ENCODE assay signal across 14 cellular contexts in genomic region chr1:220221269-220221668, GRCh38. TPM values are rescaled to one million over a fixed set of nuclear protein-coding genes. Genes with fewer than 3 reads are reported as not detected.
DNase-seq lines count a peak whose midpoint lies in the region; FAIRE-seq and TF ChIP-seq lines count a peak whose summit lies in the region.
"Had no signal": no experiment of that assay in that cellular context is flagged by ENCODE, and none has a peak within 500 bp of the region (broad histone marks: within the 10 kb centered on the region; RNA-seq: fewer than 3 reads in every experiment).

No MANE protein-coding gene starts in this region.

- H3K9ac ChIP-seq in SU-DHL-6 (ENCODE audit: low read length): peak overlapping the region; percentile 46

- H3K9me2 ChIP-seq in SU-DHL-6 (replicated peaks; ENCODE audit: insufficient read depth, low read length): no peaks in the 10 kb centered on the region

- H3K27me3 Mint-ChIP-seq in progenitor cell of endocrine pancreas: no peaks in the 10 kb centered on the region
- H3K27me3 Mint-ChIP-seq: T-cell had no signal

- FAIRE-seq in GM12891 (lab: Jason Lieb, UNC): no peak

- no peaks in the 10 kb centered on the region for H3K9me3 Mint-ChIP-seq in progenitor cell of endocrine pancreas (ENCODE audit: low read depth)
- H3K9me3 Mint-ChIP-seq: CD8-positive, alpha-beta T cell; T-cell had no signal

- no peak for TF ChIP-seq POLR2A in GM12891 (IDR thresholded peaks at IDR 0.05; ENCODE audit: low read depth, low read length)
- TF ChIP-seq POLR2A in tibial nerve (IDR thresholded peaks at IDR 0.05): no peak

- H3K36me3 ChIP-seq in SU-DHL-6 (ENCODE audit: low read length) (0 out of 2 replicates have a peak, but pooled peaks cover 1% of the 10 kb centered on the region), tibial nerve (no peaks in the 10 kb centered on the region)

- H3K27me3 ChIP-seq in SU-DHL-6 (ENCODE audit: low read length) (no peaks in the 10 kb centered on the region), tibial nerve (no peaks in the 10 kb centered on the region)

- peaks cover 53% of the 10 kb centered on the region for H3F3A ChIP-seq in SU-DHL-6 (ENCODE audit: insufficient read depth)

- H3K9me3 ChIP-seq in SU-DHL-6 (ENCODE audit: insufficient read depth, low read length) (no peaks in the 10 kb centered on the region), tibial nerve (no peaks in the 10 kb centered on the region)

- DNase-seq in GM12891 (ENCODE audit: insufficient read length, low spot score) (no peak), NCI-H1436 (lab: John Stamatoyannopoulos, UW) (peak; percentile 76), tibial nerve (ENCODE audit: low spot score in 2 of 2) (no peak), Ammon's horn (ENCODE audit: low spot score) (no peak), progenitor cell of endocrine pancreas (ENCODE audit: low spot score, unreplicated experiment) (no peak), foreskin melanocyte (no peak)
- DNase-seq: CD8-positive, alpha-beta T cell; GDM1; H9; MV-4-11; NCI-H2171; PC-9; T-cell had no signal

- no peak overlapping the region for H3K4me3 Mint-ChIP-seq in progenitor cell of endocrine pancreas (ENCODE audit: low read depth)
- H3K4me3 Mint-ChIP-seq: CD8-positive, alpha-beta T cell; H9; T-cell had no signal

- WGBS in tibial nerve, 2 donors: 89% methylated on average over 1 of the region's 1 CpG

- no peak overlapping the region for H3K27ac Mint-ChIP-seq in progenitor cell of endocrine pancreas
- H3K27ac Mint-ChIP-seq: CD8-positive, alpha-beta T cell; T-cell had no signal

- TF ChIP-seq CTCF in SU-DHL-6 (IDR thresholded peaks at IDR 0.05; ENCODE audit: insufficient read depth, low read length, poor library complexity, severe bottlenecking) (no peak), tibial nerve (IDR thresholded peaks at IDR 0.05) (no peak), progenitor cell of endocrine pancreas (IDR thresholded peaks at IDR 0.05; ENCODE audit: unreplicated experiment) (no peak)

- H2AFZ ChIP-seq in SU-DHL-6 (ENCODE audit: low read depth, low read length, severe bottlenecking): no peak overlapping the region
- H2AFZ ChIP-seq: PC-9 had no signal

- peak overlapping the region; percentile 94 for H3K27ac ChIP-seq in SU-DHL-6 (ENCODE audit: low read depth, low read length)
- peak overlapping the region in 3 of 4 donors; percentile 38 to 79 (median 74) for H3K27ac ChIP-seq in tibial nerve
- H3K27ac ChIP-seq: PC-9 had no signal

- H3K4me3 ChIP-seq in SU-DHL-6 (ENCODE audit: insufficient read depth, low read length, poor library complexity, severe bottlenecking) (peak overlapping the region; percentile 31), tibial nerve (no peak overlapping the region)
- H3K4me3 ChIP-seq: PC-9 had no signal

- peaks cover 74% of the 10 kb centered on the region for H3K79me2 ChIP-seq in SU-DHL-6 (ENCODE audit: insufficient read depth, low read length)

- TF ChIP-seq EP300 in tibial nerve (IDR thresholded peaks at IDR 0.05): no peak

- peaks cover 6% of the 10 kb centered on the region for H3K4me1 Mint-ChIP-seq in progenitor cell of endocrine pancreas (ENCODE audit: low read depth)

- peaks cover 0 to 63% (median 22%) of the 10 kb centered on the region in 4 donors for H3K4me1 ChIP-seq in tibial nerve

- peak overlapping the region; percentile 75 for H3K4me2 ChIP-seq in SU-DHL-6 (ENCODE audit: low read depth, low read length, poor library complexity, severe bottlenecking)
- H3K4me2 ChIP-seq: PC-9 had no signal

- H3K36me3 Mint-ChIP-seq in progenitor cell of endocrine pancreas (ENCODE audit: insufficient read depth): no peaks in the 10 kb centered on the region

- H4K20me1 ChIP-seq in SU-DHL-6 (ENCODE audit: low read depth, low read length): no peaks in the 10 kb centered on the region

TF ChIP-seq in GM12891, 5 proteins besides CTCF, POLR2A, EP300 and RAD21:
- TF ChIP-seq SPI1 (IDR thresholded peaks at IDR 0.05; ENCODE audit: low read depth, low read length) (peak; percentile 55; the same call in 1 of the 2 replicates), POLR2AphosphoS5 (IDR thresholded peaks at IDR 0.05; ENCODE audit: low read depth, low read length) (no peak), POU2F2 (IDR thresholded peaks at IDR 0.05; ENCODE audit: low read depth, low read length) (no peak), PAX5 (IDR thresholded peaks at IDR 0.05; ENCODE audit: insufficient read depth, low read length, severe bottlenecking) (no peak)

RNA-seq across cellular contexts. Expression of gene RAB3GAP2, which starts 51.0 kb away (rescaled TPM):
- polyA plus RNA-seq in GM12891 (2012; ENCODE audit: low read depth, missing spikeins): 14.1 TPM
- 10 to 100 TPM; 30.6 to 36.8 (median 31.2) TPM for total RNA-seq in tibial nerve
- 47.5 and 47.9 TPM in 2 replicates for total RNA-seq in progenitor cell of endocrine pancreas
